29 cellular contexts compared by ENCODE assay signal in genomic region chr2:219325136-219325535, GRCh38. TPM values are rescaled to one million over a fixed set of nuclear protein-coding genes. Genes with fewer than 3 reads are reported as not detected.
"Had no signal": no experiment of that assay in that cellular context is flagged by ENCODE, and none has a peak within 500 bp of the region (broad histone marks: within the 10 kb centered on the region; RNA-seq: fewer than 3 reads in every experiment).

No MANE protein-coding gene starts in this region.

- H3K4me1 ChIP-seq: stomach, suprapubic skin, testis, thyroid gland, tibial artery, transverse colon, upper lobe of left lung, upper lobe of right lung, uterus, vagina had no signal

- DNase-seq: stimulated activated CD4-positive, alpha-beta T cell treated with anti-CD3 and anti-CD28 coated beads, Interleukin-2, amount 100 ng/mL, for 24 hours; stimulated activated CD4-positive, alpha-beta T cell treated with anti-CD3 and anti-CD28 coated beads, Interleukin-2, amount 100 ng/mL, for 48 hours; stimulated activated CD4-positive, alpha-beta T cell treated with anti-CD3 and anti-CD28 coated beads, Interleukin-4, amount 100 ng/mL, for 1 hour; stimulated activated CD4-positive, alpha-beta T cell treated with anti-CD3 and anti-CD28 coated beads, Interleukin-4, amount 100 ng/mL, for 24 hours; stimulated activated CD4-positive, alpha-beta T cell treated with anti-CD3 and anti-CD28 coated beads, Interleukin-4, amount 100 ng/mL, for 4 hours; stimulated activated CD8-positive, alpha-beta memory T cell treated with anti-CD3 and anti-CD28 coated beads, Interleukin-4, amount 100 ng/mL, for 48 hours; stimulated activated naive B cell treated with anti-CD40 and anti-IgM and Interleukin-4, amounts not matched to agents 10 μg/mL and 1 μg/mL and 100 μg/mL, for 72 hours; stimulated activated naive CD4-positive, alpha-beta T cell; stimulated activated naive CD4-positive, alpha-beta T cell treated with Interleukin-2 at 50 U/mL for 16 hours; stimulated activated naive CD8-positive, alpha-beta T cell treated with anti-CD3 and anti-CD28 coated beads, Interleukin-15, amount 100 ng/mL, for 72 hours; stimulated activated naive CD8-positive, alpha-beta T cell treated with anti-CD3 and anti-CD28 coated beads, Interleukin-15, Interleukin-2, amounts not matched to agents 100 U/mL and 50 U/mL, for 24 hours; stomach; substantia nigra; testis; thyroid gland; tibial artery; transverse colon; upper lobe of left lung; upper lobe of right lung; uterus had no signal

- H3K27ac ChIP-seq: stomach, suprapubic skin, testis, thoracic aorta, thyroid gland, tibial artery, transverse colon, upper lobe of left lung, upper lobe of right lung, uterus, vagina had no signal

- ATAC-seq: stimulated activated effector memory CD8-positive, alpha-beta T cell treated with anti-CD3 and anti-CD28 coated beads, Interleukin-12 subunit alpha, Interleukin-12 subunit beta, amount 100 ng/mL, for 72 hours; stimulated activated memory B cell treated with anti-CD40 and anti-IgM and Interleukin-4, amounts not matched to agents 10 μg/mL and 1 μg/mL and 100 μg/mL, for 72 hours; stimulated activated naive B cell treated with anti-CD40 and anti-IgM and Interleukin-4, amounts not matched to agents 10 μg/mL and 1 μg/mL and 100 μg/mL, for 72 hours; stimulated activated naive CD8-positive, alpha-beta T cell treated with anti-CD3 and anti-CD28 coated beads, Interleukin-15, amount 100 ng/mL, for 72 hours; stimulated activated naive CD8-positive, alpha-beta T cell treated with anti-CD3 and anti-CD28 coated beads, Interleukin-15, Interleukin-2, amounts not matched to agents 100 U/mL and 50 U/mL, for 24 hours; upper lobe of right lung had no signal

- FAIRE-seq: urothelium cell line had no signal

- H3K36me3 ChIP-seq: stomach, suprapubic skin, thoracic aorta, thyroid gland, tibial artery, transverse colon, upper lobe of left lung, upper lobe of right lung, uterus, vagina had no signal

- H3K4me3 ChIP-seq: stomach, suprapubic skin, testis, thoracic aorta, thyroid gland, tibial artery, transverse colon, upper lobe of left lung, upper lobe of right lung, uterus, vagina had no signal

- H3K27me3 ChIP-seq: testis, thyroid gland, upper lobe of left lung, uterus, vagina had no signal

- H3K9me3 ChIP-seq: stomach, suprapubic skin, testis, thoracic aorta, thyroid gland, tibial artery, transverse colon, upper lobe of left lung, upper lobe of right lung, uterus, vagina had no signal

RNA-seq across cellular contexts. Expression of gene RESP18, which starts 7.4 kb away (rescaled TPM):
- total RNA-seq: stomach, subcutaneous adipose tissue, suprapubic skin, thoracic aorta, thyroid gland, transverse colon, upper lobe of left lung, upper lobe of right lung, ureter, urinary bladder, uterus, vagina had no signal
- polyA plus RNA-seq: stomach, urinary bladder had no signal

RNA-seq across cellular contexts. Expression of gene PTPRN, which starts 15.9 kb away (rescaled TPM):
- total RNA-seq: subcutaneous adipose tissue, suprapubic skin, thoracic aorta, upper lobe of right lung, ureter had no signal
